Comparison of ENCODE assay signal across 19 cellular contexts in the genomic region with DNA sequence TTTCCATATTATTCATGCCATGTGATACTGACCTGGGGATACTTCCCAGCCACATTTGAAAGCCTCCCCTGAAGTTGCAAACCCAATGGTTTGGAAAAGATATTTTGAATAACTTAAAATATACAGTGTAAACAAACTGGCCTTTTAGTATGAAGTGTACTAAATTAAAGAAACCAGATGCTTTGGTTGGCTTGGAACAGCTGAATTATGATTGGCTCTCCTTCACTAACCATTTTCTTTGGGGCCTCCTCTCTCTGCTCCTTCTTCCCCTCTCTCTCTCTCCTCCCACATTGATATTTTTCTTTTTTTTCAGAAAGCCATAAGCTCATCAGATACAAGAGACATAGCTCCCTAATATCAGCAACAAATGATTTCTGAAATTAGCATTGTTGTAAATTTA.
"Had no signal": no experiment of that assay in that cellular context is flagged by ENCODE, and none has a peak within 500 bp of the region (broad histone marks: within the 10 kb centered on the region; RNA-seq: fewer than 3 reads in every experiment).

No MANE protein-coding gene starts in this region.

- H3K4me2 ChIP-seq: SK-N-SH had no signal

- H3K4me3 ChIP-seq: MG63 had no signal

- H3K9me3 ChIP-seq: MG63, SK-N-SH had no signal

- H3K9me2 ChIP-seq: SK-N-SH had no signal

- H3K9ac ChIP-seq: SK-N-SH had no signal

- ATAC-seq: Panc1 had no signal

- H3K27ac ChIP-seq: RWPE1 had no signal

- H3K27me3 ChIP-seq: MG63 had no signal

- DNase-seq: Karpas-422, KG1, MG63, NCI-H1092, NCI-H1105 treated with DMSO at 0.1 percent for 48 hours, NCI-H1417 treated with DMSO at 0.1 percent for 48 hours, NCI-H146, NCI-H1694 treated with DMSO at 0.1 percent for 48 hours, NCI-H1930, NCI-H2081, NCI-H2107, NCI-H2227 treated with DMSO at 0.1 percent for 48 hours, NCI-H524, NCI-H526 treated with DMSO at 0.1 percent for 48 hours, NCI-H748 treated with DMSO at 0.1 percent for 48 hours, SHP77, SK-N-SH had no signal
